Comparison of ENCODE assay signal across 1 cellular context in genomic region chr11:107969219-107969618, GRCh38.
TF ChIP-seq lines count a peak whose summit lies in the region.

No MANE protein-coding gene starts in this region.

TF ChIP-seq in SK-N-SH treated with all-trans-retinoic acid at 6 μM for 48 hours, 23 proteins besides CTCF, POLR2A, EP300 and RAD21 (continued from another document):
- TF ChIP-seq POU6F1 (CRISPR knock-in tag; IDR thresholded peaks at IDR 0.05; ENCODE audit: borderline replicate concordance, low read depth): no peak
- no peak for TF ChIP-seq SNAI2 (CRISPR knock-in tag; IDR thresholded peaks at IDR 0.05)
